In genomic region chr12:51450816-51451215, GRCh38 we compare ENCODE assay signal across 1 cellular context.
TF ChIP-seq lines count a peak whose summit lies in the region.

No MANE protein-coding gene starts in this region.

TF ChIP-seq in K562, 482 proteins besides CTCF, POLR2A, EP300 and RAD21 (continued from another document):
- TF ChIP-seq ATF6 (CRISPR knock-in tag; IDR thresholded peaks at IDR 0.05), result no peak
- TF ChIP-seq, protein P1, sequence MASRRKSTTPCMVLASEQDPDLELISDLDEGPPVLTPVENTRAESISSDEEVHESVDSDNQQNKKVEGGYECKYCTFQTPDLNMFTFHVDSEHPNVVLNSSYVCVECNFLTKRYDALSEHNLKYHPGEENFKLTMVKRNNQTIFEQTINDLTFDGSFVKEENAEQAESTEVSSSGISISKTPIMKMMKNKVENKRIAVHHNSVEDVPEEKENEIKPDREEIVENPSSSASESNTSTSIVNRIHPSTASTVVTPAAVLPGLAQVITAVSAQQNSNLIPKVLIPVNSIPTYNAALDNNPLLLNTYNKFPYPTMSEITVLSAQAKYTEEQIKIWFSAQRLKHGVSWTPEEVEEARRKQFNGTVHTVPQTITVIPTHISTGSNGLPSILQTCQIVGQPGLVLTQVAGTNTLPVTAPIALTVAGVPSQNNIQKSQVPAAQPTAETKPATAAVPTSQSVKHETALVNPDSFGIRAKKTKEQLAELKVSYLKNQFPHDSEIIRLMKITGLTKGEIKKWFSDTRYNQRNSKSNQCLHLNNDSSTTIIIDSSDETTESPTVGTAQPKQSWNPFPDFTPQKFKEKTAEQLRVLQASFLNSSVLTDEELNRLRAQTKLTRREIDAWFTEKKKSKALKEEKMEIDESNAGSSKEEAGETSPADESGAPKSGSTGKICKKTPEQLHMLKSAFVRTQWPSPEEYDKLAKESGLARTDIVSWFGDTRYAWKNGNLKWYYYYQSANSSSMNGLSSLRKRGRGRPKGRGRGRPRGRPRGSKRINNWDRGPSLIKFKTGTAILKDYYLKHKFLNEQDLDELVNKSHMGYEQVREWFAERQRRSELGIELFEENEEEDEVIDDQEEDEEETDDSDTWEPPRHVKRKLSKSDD (conservative IDR thresholded peaks at IDR 0.05; ENCODE audit: low read length), result no peak
- TF ChIP-seq NFXL1 (CRISPR knock-in tag; IDR thresholded peaks at IDR 0.05), result no peak
- TF ChIP-seq HDAC2 (IDR thresholded peaks at IDR 0.05), result no peak
- TF ChIP-seq ZNF324 (CRISPR knock-in tag; IDR thresholded peaks at IDR 0.05), result no peak
- no peak for TF ChIP-seq LARP7 (IDR thresholded peaks at IDR 0.05)
- TF ChIP-seq, protein P2, sequence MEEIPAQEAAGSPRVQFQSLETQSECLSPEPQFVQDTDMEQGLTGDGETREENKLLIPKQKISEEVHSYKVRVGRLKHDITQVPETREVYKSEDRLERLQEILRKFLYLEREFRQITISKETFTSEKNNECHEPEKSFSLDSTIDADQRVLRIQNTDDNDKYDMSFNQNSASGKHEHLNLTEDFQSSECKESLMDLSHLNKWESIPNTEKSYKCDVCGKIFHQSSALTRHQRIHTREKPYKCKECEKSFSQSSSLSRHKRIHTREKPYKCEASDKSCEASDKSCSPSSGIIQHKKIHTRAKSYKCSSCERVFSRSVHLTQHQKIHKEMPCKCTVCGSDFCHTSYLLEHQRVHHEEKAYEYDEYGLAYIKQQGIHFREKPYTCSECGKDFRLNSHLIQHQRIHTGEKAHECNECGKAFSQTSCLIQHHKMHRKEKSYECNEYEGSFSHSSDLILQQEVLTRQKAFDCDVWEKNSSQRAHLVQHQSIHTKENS (CRISPR knock-in tag; IDR thresholded peaks at IDR 0.05), result no peak
- TF ChIP-seq BRD4 (IDR thresholded peaks at IDR 0.05), result no peak
- TF ChIP-seq FOSL1 (tag; conservative IDR thresholded peaks at IDR 0.05), result no peak
- TF ChIP-seq ATF3 (IDR thresholded peaks at IDR 0.05), result no peak
- no peak for TF ChIP-seq ATF3 (CRISPR knock-in tag; conservative IDR thresholded peaks at IDR 0.05)
- TF ChIP-seq MCM5 (IDR thresholded peaks at IDR 0.05; ENCODE audit: low read depth), result no peak
- no peak for TF ChIP-seq ZNF146 (CRISPR knock-in tag; IDR thresholded peaks at IDR 0.05; ENCODE audit: unreplicated experiment)
- TF ChIP-seq MITF (IDR thresholded peaks at IDR 0.05), result no peak
TF ChIP-seq in K562: peak in this region for 0.
